ENCODE assay signal across 8 cellular contexts in genomic region chr12:107992870-107993451, GRCh38.
DNase-seq lines count a peak whose midpoint lies in the region; ATAC-seq and TF ChIP-seq lines count a peak whose summit lies in the region.

No MANE protein-coding gene starts in this region.

- no peak overlapping the region for H3K4me3 Mint-ChIP-seq in GM23338

- H4K20me1 ChIP-seq in GM23338 (replicated peaks; ENCODE audit: insufficient read depth): no peaks in the 10 kb centered on the region

- H3K9me3 Mint-ChIP-seq in GM23338: no peaks in the 10 kb centered on the region

- H3K27ac Mint-ChIP-seq in GM23338: no peak overlapping the region

- H3K36me3 Mint-ChIP-seq in GM23338 (ENCODE audit: low read depth): no peaks in the 10 kb centered on the region

- peak; percentile 99 for ATAC-seq in GM23338
- ATAC-seq in HG02885 (IDR thresholded peaks at IDR 0.05; ENCODE audit: poor library complexity, unreplicated experiment): no peak

- no peaks in the 10 kb centered on the region for H3K4me1 Mint-ChIP-seq in GM23338

- no peaks in the 10 kb centered on the region for H3K36me3 ChIP-seq in GM23338 (ENCODE audit: insufficient read depth)

- no peaks in the 10 kb centered on the region for H3K9me2 ChIP-seq in GM23338 (ENCODE audit: insufficient read depth)

- in situ Hi-C loops in astrocyte of the cerebellum (cut with HindIII; ENCODE audit: low sequenced_read_pairs): no loop called here

- H3K4me3 ChIP-seq in GM23338: no peak overlapping the region
- no peak overlapping the region for H3K4me3 ChIP-seq in astrocyte of the cerebellum (ENCODE audit: low read depth, low read length)

- no peaks in the 10 kb centered on the region for H3K27me3 ChIP-seq in GM23338 (ENCODE audit: insufficient read depth)

- no peak overlapping the region for H3K27ac ChIP-seq in GM23338 (ENCODE audit: low read depth)

- no peaks in the 10 kb centered on the region for H3K4me1 ChIP-seq in GM23338 (ENCODE audit: insufficient read depth)

- TF ChIP-seq CTCF in GM23338 (conservative IDR thresholded peaks at IDR 0.05; ENCODE audit: low read depth in 2 of 2) (peak; percentile 55 to 73; a peak in 3 of 4 replicates), astrocyte of the cerebellum (IDR thresholded peaks at IDR 0.05; ENCODE audit: low read depth, low read length, missing control alignments) (peak; percentile 53)

- no peaks in the 10 kb centered on the region for H3K79me2 ChIP-seq in GM23338 (replicated peaks; ENCODE audit: insufficient read depth)

- no peak overlapping the region for H2AFZ ChIP-seq in GM23338

- no peaks in the 10 kb centered on the region for H3F3A ChIP-seq in GM23338 (replicated peaks; ENCODE audit: low read depth)

- peak; percentile 13 for DNase-seq in COLO829 (ENCODE audit: low spot score)
- DNase-seq in GM23338 (ENCODE audit: low spot score): peak; percentile 89
- DNase-seq in NCI-H2171 (lab: John Stamatoyannopoulos, UW): peak; percentile 50
- DNase-seq in astrocyte of the cerebellum (ENCODE audit: low read depth): no peak
- peak; percentile 36 to 59 for DNase-seq in lung microvascular endothelial cell (ENCODE audit: low read depth in 2 of 2)
- DNase-seq in activated effector memory CD4-positive, alpha-beta T cell treated with anti-CD3 and anti-CD28 coated beads, Interleukin-2, amount 50 U/mL, for 16 hours: no peak
- no peak for DNase-seq in stimulated activated CD4-positive, alpha-beta T cell treated with anti-CD3 and anti-CD28 coated beads, Interleukin-12 subunit alpha, Interleukin-12 subunit beta, amount 100 ng/mL, for 4 hours

- peaks cover 8% of the 10 kb centered on the region for H3K27me3 Mint-ChIP-seq in GM23338 (ENCODE audit: insufficient read depth, low read depth, poor library complexity)

- no peak overlapping the region for H3K4me2 ChIP-seq in GM23338

TF ChIP-seq in GM23338, 12 proteins besides CTCF, POLR2A, EP300 and RAD21:
- no peak for TF ChIP-seq REST (IDR thresholded peaks at IDR 0.05; ENCODE audit: unreplicated experiment)
- no peak for TF ChIP-seq JUNB (IDR thresholded peaks at IDR 0.05; ENCODE audit: unreplicated experiment)
- no peak for TF ChIP-seq NANOG (IDR thresholded peaks at IDR 0.05; ENCODE audit: borderline replicate concordance)

Comparison
In these comparisons a context has a peak if more than half of its experiments do, and no peak if none do; other contexts are left out.
1. DNase-seq: peak in COLO829 (single experiment), GM23338 (single experiment), NCI-H2171 (single experiment) and lung microvascular endothelial cell (2 of 2); none in astrocyte of the cerebellum (single experiment), activated effector memory CD4-positive, alpha-beta T cell treated with anti-CD3 and anti-CD28 coated beads, Interleukin-2, amount 50 U/mL, for 16 hours (single experiment) and stimulated activated CD4-positive, alpha-beta T cell treated with anti-CD3 and anti-CD28 coated beads, Interleukin-12 subunit alpha, Interleukin-12 subunit beta, amount 100 ng/mL, for 4 hours (single experiment).